Comparison of ENCODE assay signal across 26 cellular contexts in the genomic region with DNA sequence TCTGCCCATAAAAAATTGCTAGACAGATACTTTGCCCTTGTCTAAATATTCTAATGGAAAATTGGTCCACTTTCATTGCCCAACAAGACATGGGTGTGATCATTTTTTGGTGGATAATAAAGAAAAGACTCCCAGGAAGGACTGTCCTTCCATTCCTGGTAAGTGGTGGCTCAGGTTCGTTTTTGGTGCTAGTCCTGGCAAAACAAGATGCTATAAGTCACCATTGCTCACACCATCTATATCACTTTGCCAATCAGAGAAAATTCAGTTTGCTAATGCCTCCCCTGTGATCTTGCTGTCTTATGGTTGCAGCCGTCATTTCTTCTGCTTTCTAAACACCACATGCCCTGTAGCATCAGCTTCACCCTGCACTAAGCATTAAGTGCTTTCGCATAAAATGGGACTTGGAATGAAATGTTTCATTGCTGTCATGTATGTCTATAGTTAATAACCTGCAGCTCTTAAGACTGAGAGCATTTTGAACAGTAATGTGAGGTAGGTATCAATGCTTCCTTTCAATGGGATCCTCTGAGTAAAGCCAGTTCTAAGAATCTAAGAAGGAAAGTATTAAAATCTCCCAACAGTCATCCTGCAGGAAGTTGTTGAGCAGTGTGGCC.
A peak's percentile ranks its signal among the peaks of the same experiment; 100 is the strongest.
DNase-seq lines count a peak whose midpoint lies in the region; ATAC-seq and TF ChIP-seq lines count a peak whose summit lies in the region.
"Had no signal": no experiment of that assay in that cellular context is flagged by ENCODE, and none has a peak within 500 bp of the region (broad histone marks: within the 10 kb centered on the region; RNA-seq: fewer than 3 reads in every experiment).

No MANE protein-coding gene starts in this region.

- no peak for TF ChIP-seq CTCF in Caco-2 (IDR thresholded peaks at IDR 0.05; ENCODE audit: insufficient read depth in 1 of 2, low read depth in 1 of 2, low read length in 1 of 2, severe bottlenecking in 1 of 2, unreplicated experiment in 1 of 2)
- TF ChIP-seq CTCF in chondrocyte (IDR thresholded peaks at IDR 0.05), result no peak
- TF ChIP-seq CTCF in neural cell (IDR thresholded peaks at IDR 0.05; ENCODE audit: poor library complexity, severe bottlenecking), result no peak
- no peak for TF ChIP-seq CTCF in HFFc6 (IDR thresholded peaks at IDR 0.05)

- H3F3A ChIP-seq in neural cell (ENCODE audit: insufficient read depth, low read length, poor library complexity, severe bottlenecking), result peaks cover 3% of the 10 kb centered on the region

- no peak for ATAC-seq in HG03342 (IDR thresholded peaks at IDR 0.05; ENCODE audit: unreplicated experiment)
- ATAC-seq: HCT116 had no signal

- no peaks in the 10 kb centered on the region for H3K9me3 Mint-ChIP-seq in Caco-2 (ENCODE audit: unreplicated experiment)
- H3K9me3 Mint-ChIP-seq in chondrocyte (ENCODE audit: low read depth), result no peaks in the 10 kb centered on the region
- no peaks in the 10 kb centered on the region for H3K9me3 Mint-ChIP-seq in HFFc6
- H3K9me3 Mint-ChIP-seq: CD4-positive, alpha-beta T cell had no signal

- CTCF ChIA-PET in Caco-2 (lab: Charles Lee), result no interaction called here

- no TSS peak for BruUV-seq in Caco-2 (replicated peaks; lab: Mats Ljungman, UMichigan)

- intact Hi-C loops in Caco-2 (cut with micrococcal nuclease; ENCODE audit: unreplicated experiment), result no loop called here

- POLR2A ChIA-PET in Caco-2 (lab: Charles Lee), result no interaction called here

- DNase-seq in DMS 273 (lab: John Stamatoyannopoulos, UW; ENCODE audit: unreplicated experiment) (peak; percentile 1), DMS 273 treated with DMSO at 0.1 percent for 48 hours (lab: John Stamatoyannopoulos, UW) (no peak), Caco-2 (no peak), chondrocyte (ENCODE audit: low spot score) (no peak), G401 (ENCODE audit: low spot score) (no peak), HFFc6 (no peak)
- DNase-seq: ACHN; CD4-positive, alpha-beta T cell; COR-L47; DMS153; GDM1; GOT3; KG1; NCI-H1092 treated with DMSO at 0.1 percent for 48 hours; NCI-H2029 treated with DMSO at 0.1 percent for 48 hours; NCI-H226; NCI-H510A treated with DMSO at 0.1 percent for 48 hours; NCI-H748 treated with DMSO at 0.1 percent for 48 hours; PC-9; RPMI8226 had no signal

- H3K4me3 Mint-ChIP-seq in Caco-2 (ENCODE audit: unreplicated experiment), result no peak overlapping the region
- H3K4me3 Mint-ChIP-seq in chondrocyte (ENCODE audit: unreplicated experiment), result no peak overlapping the region
- no peak overlapping the region for H3K4me3 Mint-ChIP-seq in HFFc6
- H3K4me3 Mint-ChIP-seq: CD4-positive, alpha-beta T cell had no signal

- peaks cover 83% of the 10 kb centered on the region for H3K36me3 Mint-ChIP-seq in Caco-2 (ENCODE audit: insufficient read depth, unreplicated experiment)
- peaks cover 68% of the 10 kb centered on the region for H3K36me3 Mint-ChIP-seq in chondrocyte (ENCODE audit: low read depth)
- H3K36me3 Mint-ChIP-seq in HFFc6 (ENCODE audit: low read depth), result peaks cover 50% of the 10 kb centered on the region

- peaks cover 1% of the 10 kb centered on the region for H3K36me3 ChIP-seq in Caco-2 (ENCODE audit: control insufficient read depth, insufficient read depth, low read length)
- H3K36me3 ChIP-seq in neural cell (ENCODE audit: insufficient read depth, low read length), result no peaks in the 10 kb centered on the region
- H3K36me3 ChIP-seq: BLaER1 had no signal

- H3K79me2 ChIP-seq in neural cell (replicated peaks; ENCODE audit: insufficient read depth, low read length), result no peaks in the 10 kb centered on the region

- in situ Hi-C loops in G401 (cut with HindIII; ENCODE audit: low sequenced_read_pairs), result no loop called here

- TF ChIP-seq RAD21 in neural cell (conservative IDR thresholded peaks at IDR 0.05), result peak; percentile 18

- H3K9me2 ChIP-seq in neural cell (ENCODE audit: insufficient read depth, low read length), result no peaks in the 10 kb centered on the region

- H3K9me3 ChIP-seq in Caco-2 (no peaks in the 10 kb centered on the region), neural cell (ENCODE audit: low read length) (no peaks in the 10 kb centered on the region)
- H3K9me3 ChIP-seq: BLaER1 had no signal

- H3K4me3 ChIP-seq in Caco-2 (ENCODE audit: low read depth, low read length), result no peak overlapping the region
- peak overlapping the region; percentile 35 for H3K4me3 ChIP-seq in neural cell (ENCODE audit: low read length)
- H3K4me3 ChIP-seq: BLaER1, PC-9 had no signal

- H2AFZ ChIP-seq in neural cell (ENCODE audit: low read depth, low read length), result no peak overlapping the region
- H2AFZ ChIP-seq: PC-9 had no signal

- no peaks in the 10 kb centered on the region for H4K20me1 ChIP-seq in neural cell (ENCODE audit: insufficient read depth)
- H4K20me1 ChIP-seq: BLaER1 had no signal

- H3K27ac Mint-ChIP-seq in Caco-2 (ENCODE audit: unreplicated experiment) (peak overlapping the region; percentile 9), chondrocyte (ENCODE audit: unreplicated experiment) (peak overlapping the region; percentile 87), HFFc6 (no peak overlapping the region)
- H3K27ac Mint-ChIP-seq: CD4-positive, alpha-beta T cell had no signal

- H3K4me1 ChIP-seq in Caco-2, result peaks cover 8% of the 10 kb centered on the region; the same call in 1 of the 2 replicates

- no peak overlapping the region for H3K4me2 ChIP-seq in neural cell (ENCODE audit: low read length)
- H3K4me2 ChIP-seq: BLaER1, PC-9 had no signal

- H3K27me3 ChIP-seq in Caco-2 (replicated peaks; ENCODE audit: control insufficient read depth, insufficient read depth, low read length), result no peaks in the 10 kb centered on the region
- H3K27me3 ChIP-seq in neural cell (ENCODE audit: insufficient read depth, low read depth, low read length), result no peaks in the 10 kb centered on the region
- H3K27me3 ChIP-seq: BLaER1 had no signal

- H3K27me3 Mint-ChIP-seq in Caco-2 (ENCODE audit: insufficient read depth, unreplicated experiment) (no peaks in the 10 kb centered on the region), chondrocyte (ENCODE audit: low read depth) (no peaks in the 10 kb centered on the region), HFFc6 (ENCODE audit: insufficient read depth) (no peaks in the 10 kb centered on the region; the same call in 1 of the 2 replicates)

- H3K4me1 Mint-ChIP-seq in Caco-2 (ENCODE audit: low read depth, unreplicated experiment), result peaks cover 12% of the 10 kb centered on the region
- H3K4me1 Mint-ChIP-seq in chondrocyte (ENCODE audit: low read depth), result peaks cover 81% of the 10 kb centered on the region
- H3K4me1 Mint-ChIP-seq in HFFc6 (ENCODE audit: low read depth), result peaks cover 61% of the 10 kb centered on the region

- peak; percentile 88 for TF ChIP-seq EP300 in neural cell (conservative IDR thresholded peaks at IDR 0.05; ENCODE audit: poor library complexity, severe bottlenecking)

- H3K27ac ChIP-seq in neural cell (ENCODE audit: low read length), result peak overlapping the region; percentile 73
- H3K27ac ChIP-seq: 22Rv1, BLaER1, HL-60, PC-9 had no signal

- peak overlapping the region; percentile 4 for H3K9ac ChIP-seq in neural cell (ENCODE audit: low read length)
- H3K9ac ChIP-seq: BLaER1 had no signal

TF ChIP-seq in neural cell, 6 proteins besides CTCF, POLR2A, EP300 and RAD21:
- TF ChIP-seq POLR2AphosphoS5 (IDR thresholded peaks at IDR 0.05) (peak; percentile 85), SMC3 (conservative IDR thresholded peaks at IDR 0.05; ENCODE audit: poor library complexity) (peak; percentile 15), MXI1 (conservative IDR thresholded peaks at IDR 0.05; ENCODE audit: poor library complexity, severe bottlenecking) (no peak), EZH2 (IDR thresholded peaks at IDR 0.05; ENCODE audit: borderline replicate concordance, insufficient read depth, low read length, poor library complexity, severe bottlenecking) (no peak)
- TF ChIP-seq, protein P1, sequence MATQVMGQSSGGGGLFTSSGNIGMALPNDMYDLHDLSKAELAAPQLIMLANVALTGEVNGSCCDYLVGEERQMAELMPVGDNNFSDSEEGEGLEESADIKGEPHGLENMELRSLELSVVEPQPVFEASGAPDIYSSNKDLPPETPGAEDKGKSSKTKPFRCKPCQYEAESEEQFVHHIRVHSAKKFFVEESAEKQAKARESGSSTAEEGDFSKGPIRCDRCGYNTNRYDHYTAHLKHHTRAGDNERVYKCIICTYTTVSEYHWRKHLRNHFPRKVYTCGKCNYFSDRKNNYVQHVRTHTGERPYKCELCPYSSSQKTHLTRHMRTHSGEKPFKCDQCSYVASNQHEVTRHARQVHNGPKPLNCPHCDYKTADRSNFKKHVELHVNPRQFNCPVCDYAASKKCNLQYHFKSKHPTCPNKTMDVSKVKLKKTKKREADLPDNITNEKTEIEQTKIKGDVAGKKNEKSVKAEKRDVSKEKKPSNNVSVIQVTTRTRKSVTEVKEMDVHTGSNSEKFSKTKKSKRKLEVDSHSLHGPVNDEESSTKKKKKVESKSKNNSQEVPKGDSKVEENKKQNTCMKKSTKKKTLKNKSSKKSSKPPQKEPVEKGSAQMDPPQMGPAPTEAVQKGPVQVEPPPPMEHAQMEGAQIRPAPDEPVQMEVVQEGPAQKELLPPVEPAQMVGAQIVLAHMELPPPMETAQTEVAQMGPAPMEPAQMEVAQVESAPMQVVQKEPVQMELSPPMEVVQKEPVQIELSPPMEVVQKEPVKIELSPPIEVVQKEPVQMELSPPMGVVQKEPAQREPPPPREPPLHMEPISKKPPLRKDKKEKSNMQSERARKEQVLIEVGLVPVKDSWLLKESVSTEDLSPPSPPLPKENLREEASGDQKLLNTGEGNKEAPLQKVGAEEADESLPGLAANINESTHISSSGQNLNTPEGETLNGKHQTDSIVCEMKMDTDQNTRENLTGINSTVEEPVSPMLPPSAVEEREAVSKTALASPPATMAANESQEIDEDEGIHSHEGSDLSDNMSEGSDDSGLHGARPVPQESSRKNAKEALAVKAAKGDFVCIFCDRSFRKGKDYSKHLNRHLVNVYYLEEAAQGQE (IDR thresholded peaks at IDR 0.05; ENCODE audit: borderline replicate concordance), result peak; percentile 79
